ENCODE assay signal across 21 cellular contexts in the genomic region with DNA sequence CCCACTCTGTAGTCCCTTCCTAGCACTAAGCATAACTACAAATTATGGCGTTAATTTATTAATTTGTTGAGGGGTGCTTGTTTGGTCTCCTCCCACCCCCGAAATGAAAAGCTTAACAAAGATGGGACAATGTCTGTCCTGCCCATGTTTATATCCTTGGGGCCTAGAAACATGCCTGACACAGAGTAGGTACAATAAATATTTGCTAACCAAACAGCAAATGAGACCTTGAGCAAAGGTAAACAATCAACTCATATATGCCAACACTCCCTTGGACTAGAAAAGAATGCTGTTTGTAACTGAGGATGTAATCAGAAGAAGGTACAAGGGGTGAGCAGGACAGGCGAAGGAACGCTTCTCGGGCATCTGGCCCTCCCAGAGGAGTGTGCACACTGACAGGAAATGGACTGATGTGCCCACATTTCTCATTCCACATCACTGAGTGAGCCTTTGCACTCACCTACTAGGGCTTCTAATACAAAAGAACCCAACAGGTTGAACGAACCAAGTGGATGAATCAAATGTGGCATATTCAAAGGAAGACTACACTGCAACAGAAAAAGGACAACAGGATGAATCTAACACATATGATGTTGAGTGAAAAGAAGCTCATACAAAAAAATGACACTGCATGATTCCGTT.
"Had no signal": no experiment of that assay in that cellular context is flagged by ENCODE, and none has a peak within 500 bp of the region (broad histone marks: within the 10 kb centered on the region; RNA-seq: fewer than 3 reads in every experiment).

No MANE protein-coding gene starts in this region.

- H3K27ac ChIP-seq: brain microvascular endothelial cell, esophagus muscularis mucosa, gastroesophageal sphincter, heart left ventricle, spleen, upper lobe of right lung had no signal

- FAIRE-seq: endometrium had no signal

- ATAC-seq: activated CD8-positive, alpha-beta T cell treated with anti-CD3 and anti-CD28 coated beads, Interleukin-2, amount 10 ng/mL, durations not matched to agents 7 days and 5 days; activated T-cell treated with anti-CD3 and anti-CD28 coated beads, Interleukin-2, amount 50 U/mL, for 72 hours; gastroesophageal sphincter; heart left ventricle; left ventricle myocardium superior; naive thymus-derived CD8-positive, alpha-beta T cell; upper lobe of right lung had no signal

- H3K27me3 ChIP-seq: brain microvascular endothelial cell, esophagus muscularis mucosa, gastroesophageal sphincter, heart left ventricle, spleen, upper lobe of right lung had no signal

- H3K4me3 ChIP-seq: esophagus muscularis mucosa, gastroesophageal sphincter, heart left ventricle, spleen, upper lobe of right lung had no signal

- H3K36me3 ChIP-seq: brain microvascular endothelial cell had no signal

- H3K4me1 ChIP-seq: gastroesophageal sphincter, upper lobe of right lung had no signal

- H3K9me3 ChIP-seq: esophagus muscularis mucosa, gastroesophageal sphincter, heart left ventricle, spleen, upper lobe of right lung had no signal

- DNase-seq: activated CD4-positive, alpha-beta T cell treated with anti-CD3 and anti-CD28 coated beads, Interleukin-2, amount 10 ng/mL, durations not matched to agents 7 days and 5 days; activated CD8-positive, alpha-beta memory T cell treated with anti-CD3 and anti-CD28 coated beads, Interleukin-2, amount 50 U/mL, for 4 hours; activated CD8-positive, alpha-beta T cell treated with anti-CD3 and anti-CD28 coated beads, Interleukin-2, amount 10 ng/mL, durations not matched to agents 7 days and 5 days; activated effector memory CD4-positive, alpha-beta T cell treated with anti-CD3 and anti-CD28 coated beads, Interleukin-2, amount 50 U/mL, for 16 hours; activated naive CD4-positive, alpha-beta T cell treated with anti-CD3 and anti-CD28 coated beads, Interleukin-2, amount 50 U/mL, for 16 hours; activated T-cell treated with anti-CD3 and anti-CD28 coated beads, Interleukin-2, amount 50 U/mL, for 72 hours; aorta; brain microvascular endothelial cell; cerebellar nuclear complex; cortex of kidney; heart left ventricle; left ventricle myocardium superior; mesenchymal stem cell; naive thymus-derived CD8-positive, alpha-beta T cell; posterior cingulate gyrus; spleen; stimulated activated naive CD4-positive, alpha-beta T cell; upper lobe of right lung had no signal
